Comparison of ENCODE assay signal across 21 cellular contexts in the genomic region with DNA sequence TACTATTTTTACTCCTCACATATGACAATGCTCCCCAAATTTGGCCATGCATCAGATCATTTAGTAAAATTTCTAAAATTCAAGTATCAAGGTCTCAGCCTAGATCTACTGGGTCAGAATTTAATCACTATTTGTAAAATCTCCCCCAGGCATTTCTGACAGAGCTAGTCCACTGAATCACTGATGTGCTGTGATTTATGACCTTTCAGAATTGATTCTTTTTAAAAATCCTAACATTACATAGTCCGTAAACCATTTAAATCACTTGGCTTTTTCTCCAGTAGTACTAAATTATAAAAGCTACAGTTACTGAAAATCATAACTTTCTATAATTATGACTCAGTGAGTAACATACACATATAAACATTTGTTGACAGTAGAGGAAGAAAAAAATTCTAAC.
A peak's percentile ranks its signal among the peaks of the same experiment; 100 is the strongest.
DNase-seq lines count a peak whose midpoint lies in the region; TF ChIP-seq lines count a peak whose summit lies in the region.
"Had no signal": no experiment of that assay in that cellular context is flagged by ENCODE, and none has a peak within 500 bp of the region (broad histone marks: within the 10 kb centered on the region; RNA-seq: fewer than 3 reads in every experiment).

No MANE protein-coding gene starts in this region.

- H3K79me2 ChIP-seq in mammary epithelial cell (ENCODE audit: insufficient read depth, low read length): no peaks in the 10 kb centered on the region

- dilution Hi-C loops in mammary epithelial cell (cut with HindIII; ENCODE audit: low sequenced_read_pairs): no loop called here

- WGBS in mammary epithelial cell (ENCODE audit: low coverage, missing lambda C conversion rate): 80% methylated on average over 1 of the region's 1 CpG

- no TSS peak for BruUV-seq in mammary epithelial cell (replicated peaks; lab: Mats Ljungman, UMichigan)

- H3K4me3 ChIP-seq in mammary epithelial cell (replicated peaks in 1 of 3; ENCODE audit: insufficient read depth in 1 of 3, low read depth in 2 of 3, low read length in 3 of 3): no peak overlapping the region
- H3K4me3 ChIP-seq: esophagus squamous epithelium had no signal

- POLR2A ChIA-PET in RWPE1 (lab: Yijun Ruan, JAX; ENCODE audit: low non-redundant PET): no interaction called here

- H3K4me2 ChIP-seq in mammary epithelial cell (ENCODE audit: insufficient read depth, low read depth, low read length): no peak overlapping the region

- H3K9me3 Mint-ChIP-seq in immature natural killer cell: no peaks in the 10 kb centered on the region
- H3K9me3 Mint-ChIP-seq: effector memory CD8-positive, alpha-beta T cell; nephron had no signal

- H3K27ac ChIP-seq in RWPE1 (no peak overlapping the region), mammary epithelial cell (ENCODE audit: insufficient read depth, low read depth, low read length) (no peak overlapping the region)

- in situ Hi-C loops in mammary epithelial cell (cut with MboI; ENCODE audit: low sequenced_read_pairs in 2 of 2): loop anchor here in 1 of 2 donors (10.0 to 25.0 kb wide), 2 partner anchors 129 to 216 kb away; a partner anchor contains a TSS

- no peak overlapping the region for H3K4me3 Mint-ChIP-seq in immature natural killer cell
- H3K4me3 Mint-ChIP-seq: effector memory CD8-positive, alpha-beta T cell; nephron had no signal

- CTCF ChIA-PET in RWPE1 (lab: Yijun Ruan, JAX): interaction anchor here (1.9 kb wide), 1 partner anchor 231 kb away, joined by 11 read pairs; no protein-coding TSS in a partner anchor
- CTCF ChIA-PET in mammary epithelial cell (lab: Charles Lee; ENCODE audit: low non-redundant PET): no interaction called here

- no peaks in the 10 kb centered on the region for H4K20me1 ChIP-seq in mammary epithelial cell (ENCODE audit: insufficient read depth, low read length)

- H3K9me3 ChIP-seq in mammary epithelial cell (replicated peaks; ENCODE audit: insufficient read depth, low read length): no peaks in the 10 kb centered on the region
- H3K9me3 ChIP-seq: esophagus squamous epithelium had no signal

- H3K4me1 ChIP-seq in mammary epithelial cell (ENCODE audit: insufficient read depth, low read length): peaks cover 4% of the 10 kb centered on the region

- no peak overlapping the region for H3K9ac ChIP-seq in mammary epithelial cell (ENCODE audit: insufficient read depth, low read length)

- TF ChIP-seq CTCF in RWPE1 (conservative IDR thresholded peaks at IDR 0.05; ENCODE audit: low read depth) (no peak), mammary epithelial cell (conservative IDR thresholded peaks at IDR 0.05 in 1 of 2, IDR thresholded peaks at IDR 0.05 in 1 of 2; ENCODE audit: extremely low read depth in 1 of 2, insufficient read depth in 1 of 2, low read depth in 1 of 2, low read length in 2 of 2) (no peak)

- peak overlapping the region in 4 of 6 donors; percentile 18 to 57 (median 38) for H3K27ac Mint-ChIP-seq in immature natural killer cell
- H3K27ac Mint-ChIP-seq: nephron had no signal

- peaks cover 7 to 9% of the 10 kb centered on the region in 2 donors for H3K4me1 Mint-ChIP-seq in immature natural killer cell

- peak; percentile 16 for DNase-seq in HCEC 1CT
- DNase-seq in RWPE1 (ENCODE audit: low spot score): peak; percentile 44
- no peak for DNase-seq in immature natural killer cell
- peak; percentile 8 for DNase-seq in superior temporal gyrus (ENCODE audit: extremely low spot score)
- no peak for DNase-seq in dedifferentiated amniotic fluid mesenchymal stem cell (ENCODE audit: extremely low spot score)
- DNase-seq in hepatic stellate cell (ENCODE audit: low spot score): no peak
- no peak for DNase-seq in mammary epithelial cell
- no peak for DNase-seq in DMS114 treated with DMSO at 0.1 percent for 48 hours (lab: John Stamatoyannopoulos, UW; ENCODE audit: unreplicated experiment)
- DNase-seq: activated CD4-positive, alpha-beta T cell treated with anti-CD3 and anti-CD28 coated beads for 1 hour; activated naive CD4-positive, alpha-beta T cell treated with anti-CD3 and anti-CD28 coated beads, Interleukin-2, amount 50 U/mL, for 16 hours; activated T-cell treated with anti-CD3 and anti-CD28 coated beads, Interleukin-2, amount 50 U/mL, for 48 hours; aorta; effector memory CD8-positive, alpha-beta T cell; esophagus squamous epithelium; left cardiac atrium; NCI-H1092; NCI-H2029 treated with DMSO at 0.1 percent for 48 hours; posterior cingulate gyrus; stimulated activated CD4-positive, alpha-beta T cell treated with anti-CD3 and anti-CD28 coated beads, Interleukin-2, amount 100 ng/mL, for 48 hours; stimulated activated naive CD8-positive, alpha-beta T cell treated with anti-CD3 and anti-CD28 coated beads, Interleukin-15, Interleukin-2, amounts not matched to agents 100 U/mL and 50 U/mL, for 24 hours had no signal

- no peaks in the 10 kb centered on the region for H3K27me3 ChIP-seq in mammary epithelial cell (ENCODE audit: insufficient read depth, low read length)
- H3K27me3 ChIP-seq: esophagus squamous epithelium had no signal

- peaks cover 2 to 14% (median 11%) of the 10 kb centered on the region in 3 donors for H3K36me3 Mint-ChIP-seq in immature natural killer cell

- no peaks in the 10 kb centered on the region for H3K27me3 Mint-ChIP-seq in immature natural killer cell (ENCODE audit: low read depth in 3 of 3)
- H3K27me3 Mint-ChIP-seq: effector memory CD8-positive, alpha-beta T cell had no signal

- no peak overlapping the region for H2AFZ ChIP-seq in mammary epithelial cell (ENCODE audit: low read depth, low read length)

- H3K36me3 ChIP-seq in mammary epithelial cell (ENCODE audit: insufficient read depth, low read length): no peaks in the 10 kb centered on the region

- intact Hi-C loops in mammary epithelial cell (cut with micrococcal nuclease): loop anchor here (5.0 kb wide), 1 partner anchor 324 kb away; no protein-coding TSS in a partner anchor

Comparison
In these comparisons a context has a peak if more than half of its experiments do, and no peak if none do; other contexts are left out.
1. DNase-seq: peak in HCEC 1CT (single experiment), RWPE1 (single experiment) and superior temporal gyrus (single experiment); none in immature natural killer cell (0 of 3), dedifferentiated amniotic fluid mesenchymal stem cell (single experiment), hepatic stellate cell (single experiment), mammary epithelial cell (single experiment) and DMS114 treated with DMSO at 0.1 percent for 48 hours (single experiment).